8 cellular contexts compared by ENCODE assay signal in the genomic region with DNA sequence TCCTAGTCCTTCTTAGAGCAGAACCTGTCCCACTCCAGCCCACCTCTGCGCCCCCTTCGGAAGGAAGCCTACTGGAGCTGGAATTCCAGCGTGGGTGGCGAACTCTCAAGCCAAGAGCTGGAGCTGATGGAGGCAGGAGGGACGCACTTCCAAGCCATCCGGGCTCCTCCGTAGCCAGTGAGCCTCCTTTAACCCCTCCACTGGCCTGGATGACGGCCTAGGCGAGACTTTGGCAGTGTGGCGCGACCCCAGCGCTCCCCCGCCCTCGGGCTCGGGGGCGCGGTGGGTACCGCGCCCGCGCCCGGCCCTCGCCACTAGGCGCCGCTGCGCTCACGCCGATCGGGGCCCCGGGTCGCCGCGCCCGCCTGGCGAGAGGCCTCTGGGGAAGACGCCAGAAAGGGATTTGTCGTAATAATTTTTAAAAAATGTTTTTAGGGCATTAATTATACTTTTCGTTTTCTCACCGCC. TPM values are rescaled to one million over a fixed set of nuclear protein-coding genes. Genes with fewer than 3 reads are reported as not detected.
DNase-seq lines count a peak whose midpoint lies in the region; ATAC-seq and TF ChIP-seq lines count a peak whose summit lies in the region.

No MANE protein-coding gene starts in this region.

- H3K9me3 Mint-ChIP-seq in WTC11, result no peaks in the 10 kb centered on the region

- no peak overlapping the region for H3K9ac ChIP-seq in iPS-20b (ENCODE audit: low read depth, low read length)

- peaks cover 8% of the 10 kb centered on the region; the same call in 1 of the 2 replicates for H3K9me3 ChIP-seq in iPS-20b (ENCODE audit: insufficient read depth, low read depth, low read length)
- H3K9me3 ChIP-seq in tibial nerve, result no peaks in the 10 kb centered on the region

- peak overlapping the region; percentile 51 for H3K4me3 ChIP-seq in iPS-20b (ENCODE audit: low read length)
- peak overlapping the region in 1 of 4 donors; percentile 16 for H3K4me3 ChIP-seq in tibial nerve

- POLR2A ChIA-PET in WTC11 (lab: Charles Lee), result no interaction called here

- H3K4me1 Mint-ChIP-seq in WTC11, result peaks cover 26% of the 10 kb centered on the region

- CTCF ChIA-PET in WTC11 (lab: Charles Lee), result interaction anchor here (0.6 to 3.2 kb wide), 23 partner anchors 9 to 922 kb away, joined by 3 to 28 read pairs (median 4); no protein-coding TSS in a partner anchor

- DNase-seq in 8988T (peak; percentile 60), GM19238 (ENCODE audit: insufficient read length, low spot score) (peak; percentile 60), WTC11 (ENCODE audit: low spot score) (peak; percentile 43), tibial nerve (ENCODE audit: low spot score in 2 of 2) (no peak), NOMO-1 treated with dmso at 0.1 percent for 144 hours (lab: John Stamatoyannopoulos, UW; ENCODE audit: unreplicated experiment) (no peak), NK-92 (lab: John Stamatoyannopoulos, UW; ENCODE audit: unreplicated experiment) (no peak)

- TF ChIP-seq EP300 in tibial nerve (IDR thresholded peaks at IDR 0.05), result no peak

- H3K27me3 ChIP-seq in iPS-20b (ENCODE audit: insufficient read depth, low read length), result peaks cover 100% of the 10 kb centered on the region
- peaks cover 0 to 100% of the 10 kb centered on the region in 2 donors for H3K27me3 ChIP-seq in tibial nerve

- H3K36me3 Mint-ChIP-seq in WTC11, result no peaks in the 10 kb centered on the region

- 3 to 5% methylated on average over 32 to 35 of the region's 39 CpGs for whole genome bisulfite sequencing in tibial nerve, 2 donors

- no peak for TF ChIP-seq POLR2A in tibial nerve (IDR thresholded peaks at IDR 0.05)

- H3K27ac ChIP-seq in iPS-20b (ENCODE audit: low read length) (no peak overlapping the region), tibial nerve (no peak overlapping the region)

- H3K4me3 Mint-ChIP-seq in WTC11, result peak overlapping the region; percentile 50

- H3K27ac Mint-ChIP-seq in WTC11, result no peak overlapping the region

- no peaks in the 10 kb centered on the region; the same call in 1 of the 2 replicates for H3K4me1 ChIP-seq in iPS-20b (ENCODE audit: insufficient read depth, low read length)
- peaks cover 0 to 69% (median 19%) of the 10 kb centered on the region in 4 donors for H3K4me1 ChIP-seq in tibial nerve

- TF ChIP-seq CTCF in WTC11 (IDR thresholded peaks at IDR 0.05) (peak; percentile 60), tibial nerve (IDR thresholded peaks at IDR 0.05) (peak; percentile 37 to 79 (median 65))

- peaks cover 100% of the 10 kb centered on the region for H3K27me3 Mint-ChIP-seq in WTC11 (ENCODE audit: low read depth)

- ATAC-seq in WTC11 (peak; percentile 10), HG03108 (IDR thresholded peaks at IDR 0.05; ENCODE audit: unreplicated experiment) (no peak)

- H3K36me3 ChIP-seq in iPS-20b (ENCODE audit: insufficient read depth, low read depth, low read length), result no peaks in the 10 kb centered on the region
- H3K36me3 ChIP-seq in tibial nerve, result no peaks in the 10 kb centered on the region

TF ChIP-seq in WTC11, 78 proteins besides CTCF, POLR2A, EP300 and RAD21:
- no peak for TF ChIP-seq SOX15 (CRISPR knock-in tag; IDR thresholded peaks at IDR 0.05)
- TF ChIP-seq JUN (CRISPR knock-in tag; IDR thresholded peaks at IDR 0.05), result no peak
- TF ChIP-seq NFE2L1 (CRISPR knock-in tag; IDR thresholded peaks at IDR 0.05), result no peak
- TF ChIP-seq ESRRA (CRISPR knock-in tag; IDR thresholded peaks at IDR 0.05; ENCODE audit: borderline replicate concordance), result no peak
- TF ChIP-seq ZNF121 (CRISPR knock-in tag; IDR thresholded peaks at IDR 0.05), result no peak
TF ChIP-seq in WTC11: peak in this region for 0.

RNA-seq across cellular contexts. Expression of a gene that starts 5.1 kb away (rescaled TPM):
- total RNA-seq in WTC11 (2021), result not detected in 3 replicates
- 1 to 10 TPM in 2 of 4 donors, under 1 TPM in 2; 0.44 to 2.3 (median 1.1) TPM for total RNA-seq in tibial nerve

Comparison
In these comparisons a context has a peak if more than half of its experiments do, and no peak if none do; other contexts are left out.
1. DNase-seq: peak in 8988T (single experiment), GM19238 (single experiment) and WTC11 (single experiment); none in tibial nerve (0 of 2), NOMO-1 treated with dmso at 0.1 percent for 144 hours (single experiment) and NK-92 (single experiment).